Comparison of ENCODE assay signal across 8 cellular contexts in the genomic region with DNA sequence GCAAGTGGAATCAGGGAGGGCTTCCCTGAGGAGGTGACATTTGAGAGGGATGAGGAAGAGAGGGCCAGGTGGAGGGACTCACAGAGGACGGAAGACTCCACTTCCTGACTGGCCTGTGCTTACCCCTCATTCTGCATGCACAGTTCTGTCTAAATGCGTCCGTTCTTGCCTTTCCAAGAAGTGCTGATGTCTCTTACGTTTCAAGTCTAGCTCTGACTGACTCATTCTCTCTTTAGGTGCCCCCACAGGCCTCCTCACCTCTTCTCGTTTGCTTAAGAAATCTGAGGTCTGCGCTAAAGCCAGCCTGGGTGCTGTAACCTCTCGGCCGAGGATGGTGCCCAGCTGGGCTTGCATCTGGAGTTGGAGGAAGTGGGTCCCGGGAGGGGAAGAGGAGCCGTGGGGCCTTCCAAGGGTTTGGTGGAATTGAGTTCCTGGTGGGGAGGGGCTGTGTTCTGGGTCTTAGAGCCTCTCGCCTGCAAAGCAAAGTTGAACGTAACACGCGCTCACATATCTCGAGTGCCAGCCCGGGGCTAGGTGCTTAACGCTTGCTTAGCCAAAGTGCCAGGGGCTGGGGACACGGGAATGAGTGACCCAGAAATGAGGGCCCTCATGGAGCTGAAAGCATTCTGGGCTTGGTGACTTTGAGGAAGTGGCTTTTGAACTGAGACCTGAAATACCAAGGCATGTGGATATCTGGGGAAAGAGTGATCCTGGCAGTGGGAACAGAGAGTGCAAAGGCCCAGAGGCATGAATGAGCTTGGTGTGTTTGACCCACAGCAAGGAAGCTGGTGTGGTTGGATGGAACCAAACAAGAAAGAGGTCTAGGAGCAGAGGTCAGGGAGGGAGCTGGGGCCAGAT. TPM values are rescaled to one million over a fixed set of nuclear protein-coding genes. Genes with fewer than 3 reads are reported as not detected.
DNase-seq lines count a peak whose midpoint lies in the region; ATAC-seq and TF ChIP-seq lines count a peak whose summit lies in the region.

No MANE protein-coding gene starts in this region.

- H3K4me3 ChIP-seq in NB4 (ENCODE audit: low read depth, low read length) (no peak overlapping the region), right cardiac atrium (ENCODE audit: low read length) (no peak overlapping the region)

- no peak for TF ChIP-seq POLR2A in NB4 (IDR thresholded peaks at IDR 0.05; ENCODE audit: extremely low read depth, insufficient read length)

- ATAC-seq in right cardiac atrium (no peak), HG03097 (IDR thresholded peaks at IDR 0.05; ENCODE audit: low FRiP score, unreplicated experiment) (no peak)

- CTCF ChIA-PET in Calu3 (lab: Charles Lee) = interaction anchor here (0.9 to 1.5 kb wide), 3 partner anchors 45 to 115 kb away, joined by 3 to 5 read pairs (median 4); a partner anchor contains a TSS

- H3K9me3 Mint-ChIP-seq in Calu3 (ENCODE audit: low read depth, unreplicated experiment) = no peaks in the 10 kb centered on the region

- WGBS in right cardiac atrium = 23% methylated on average over 18 of the region's 18 CpGs

- intact Hi-C loops in Calu3 (cut with micrococcal nuclease; ENCODE audit: unreplicated experiment) = loop anchor here (10.0 kb wide), 1 partner anchor 896 kb away; a partner anchor contains a TSS
- intact Hi-C loops in right cardiac atrium (cut with DNase I) = loop anchor here in 2 of 4 donors (10.0 kb wide), 2 partner anchors 64 to 84 kb away; no protein-coding TSS in a partner anchor

- BruUV-seq in Calu3 (replicated peaks; lab: Mats Ljungman, UMichigan) = no TSS peak

- H3K27ac Mint-ChIP-seq in Calu3 (ENCODE audit: unreplicated experiment) = peak overlapping the region; percentile 52

- H3K36me3 Mint-ChIP-seq in Calu3 (ENCODE audit: insufficient read depth, unreplicated experiment) = peaks cover 70% of the 10 kb centered on the region

- H3K27me3 Mint-ChIP-seq in Calu3 (ENCODE audit: unreplicated experiment) = no peaks in the 10 kb centered on the region

- no peak for TF ChIP-seq CTCF in Calu3 (IDR thresholded peaks at IDR 0.05; ENCODE audit: unreplicated experiment)
- no peak for TF ChIP-seq CTCF in NB4 (IDR thresholded peaks at IDR 0.05; ENCODE audit: low read depth, low read length)

- no peaks in the 10 kb centered on the region for H3K9me3 ChIP-seq in right cardiac atrium (ENCODE audit: control insufficient read depth, low read length)

- H3K4me1 ChIP-seq in right cardiac atrium (ENCODE audit: control insufficient read depth, insufficient read depth, low read length) = peaks cover 18% of the 10 kb centered on the region

- peak overlapping the region; percentile 48 for H3K27ac ChIP-seq in right cardiac atrium (ENCODE audit: low read length)

- peaks cover 84% of the 10 kb centered on the region for H3K4me1 Mint-ChIP-seq in Calu3 (ENCODE audit: low read depth, unreplicated experiment)

- H3K27me3 ChIP-seq in right cardiac atrium (ENCODE audit: control insufficient read depth, insufficient read depth) = no peaks in the 10 kb centered on the region

- peak overlapping the region; percentile 63 for H3K4me3 Mint-ChIP-seq in Calu3 (ENCODE audit: low read depth, unreplicated experiment)

- DNase-seq in Calu3 = peak; percentile 46
- DNase-seq in NB4 (ENCODE audit: low read depth) = peak; percentile 91
- DNase-seq in activated T-helper 9 cell treated with anti-CD3 and anti-CD28 coated beads, Interleukin-2, amount 50 U/mL, for 16 hours (ENCODE audit: low read depth) = peak; percentile 24
- DNase-seq in right cardiac atrium = peak; percentile 61 to 80 (median 72)
- DNase-seq in stimulated activated CD4-positive, alpha-beta T cell treated with anti-CD3 and anti-CD28 coated beads, Interleukin-15, amount 100 ng/mL, for 48 hours (ENCODE audit: low read depth in 2 of 2) = peak; percentile 57 to 58
- no peak for DNase-seq in NCI-H1694 treated with DMSO at 0.1 percent for 48 hours (lab: John Stamatoyannopoulos, UW)
- DNase-seq in NCI-H226 = no peak

RNA-seq across cellular contexts. Expression of a gene that starts 4.9 kb away (rescaled TPM):
- total RNA-seq in Calu3 (2022) = 99.0 and 108 TPM in 2 replicates
- total RNA-seq in right cardiac atrium = 10 to 100 TPM; 19.9 to 51.0 (median 25.7) TPM
- 12.3 TPM for polyA plus RNA-seq in right cardiac atrium

RNA-seq across cellular contexts. Expression of a gene that starts 50.1 kb away (rescaled TPM):
- 74.9 and 83.2 TPM in 2 replicates for total RNA-seq in Calu3 (2022)
- 10 to 100 TPM; 27.3 to 36.8 (median 29.3) TPM for total RNA-seq in right cardiac atrium
- polyA plus RNA-seq in right cardiac atrium = 40.1 TPM

Comparison
In these comparisons a context has a peak if more than half of its experiments do, and no peak if none do; other contexts are left out.
1. DNase-seq: peak in Calu3 (single experiment), NB4 (single experiment), activated T-helper 9 cell treated with anti-CD3 and anti-CD28 coated beads, Interleukin-2, amount 50 U/mL, for 16 hours (single experiment), right cardiac atrium (3 of 3) and stimulated activated CD4-positive, alpha-beta T cell treated with anti-CD3 and anti-CD28 coated beads, Interleukin-15, amount 100 ng/mL, for 48 hours (2 of 2); none in NCI-H1694 treated with DMSO at 0.1 percent for 48 hours (single experiment) and NCI-H226 (single experiment).